ENCODE assay signal across 27 cellular contexts in the genomic region with DNA sequence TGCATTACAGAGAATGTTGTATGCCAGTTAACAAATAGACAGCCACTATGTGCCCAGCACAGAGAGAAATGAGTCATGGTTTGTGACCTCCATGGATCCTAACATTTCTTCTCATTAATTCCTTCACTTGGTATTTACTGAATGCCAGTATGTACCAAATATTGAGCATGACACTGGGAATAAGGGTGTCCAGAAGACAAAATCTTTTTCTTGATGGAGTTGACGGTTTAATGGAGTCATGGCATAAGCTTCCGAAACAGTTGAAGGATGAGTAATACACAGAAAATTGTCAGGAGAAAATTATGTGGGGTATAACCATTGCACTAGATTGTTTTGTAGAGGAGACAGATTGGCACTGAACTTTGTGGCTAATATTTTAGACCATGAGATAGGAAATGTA. TPM values are rescaled to one million over a fixed set of nuclear protein-coding genes. Genes with fewer than 3 reads are reported as not detected.
"Had no signal": no experiment of that assay in that cellular context is flagged by ENCODE, and none has a peak within 500 bp of the region (broad histone marks: within the 10 kb centered on the region; RNA-seq: fewer than 3 reads in every experiment).

No MANE protein-coding gene starts in this region.

- H3K27ac ChIP-seq: esophagus muscularis mucosa, heart right ventricle, lower lobe of right lung, neural progenitor cell, right atrium auricular region, suprapubic skin, tibial artery, upper lobe of right lung had no signal

- DNase-seq: activated CD4-positive, alpha-beta memory T cell treated with anti-CD3 and anti-CD28 coated beads, Interleukin-2, amount 10 ng/mL, durations not matched to agents 7 days and 5 days; activated CD4-positive, alpha-beta T cell treated with anti-CD3 and anti-CD28 coated beads for 1 hour; activated CD4-positive, alpha-beta T cell treated with anti-CD3 and anti-CD28 coated beads, Interleukin-2, amount 10 ng/mL, durations not matched to agents 7 days and 5 days; activated naive CD4-positive, alpha-beta T cell; activated T-cell treated with anti-CD3 and anti-CD28 coated beads, Interleukin-2, amount 50 U/mL, for 48 hours; anterior cingulate cortex; effector CD4-positive, alpha-beta T cell; foreskin melanocyte; heart right ventricle; lower lobe of right lung; mesendoderm; natural killer cell; occipital lobe; stimulated activated CD4-positive, alpha-beta T cell treated with anti-CD3 and anti-CD28 coated beads, Interleukin-15, amount 100 ng/mL, for 24 hours; stimulated activated CD4-positive, alpha-beta T cell treated with anti-CD3 and anti-CD28 coated beads, Interleukin-2, amount 100 ng/mL, for 24 hours; stimulated activated naive CD4-positive, alpha-beta T cell; T1000; tibial artery; upper lobe of right lung had no signal

- H3K4me1 ChIP-seq: esophagus muscularis mucosa, heart right ventricle, lower lobe of right lung, neural progenitor cell, right atrium auricular region, suprapubic skin, tibial artery, upper lobe of right lung had no signal

- FAIRE-seq: bronchial epithelial cell had no signal

- H3K27me3 ChIP-seq: esophagus muscularis mucosa, neural progenitor cell, right atrium auricular region, suprapubic skin, tibial artery, upper lobe of right lung had no signal

- H2AFZ ChIP-seq: neural progenitor cell had no signal

- H3K9me3 ChIP-seq: esophagus muscularis mucosa, heart right ventricle, lower lobe of right lung, right atrium auricular region, suprapubic skin, tibial artery, upper lobe of right lung had no signal

- ATAC-seq: heart right ventricle, left lobe of liver, lower lobe of right lung, natural killer cell, upper lobe of right lung, WTC11 had no signal

- H3K4me2 ChIP-seq: neural progenitor cell had no signal

- H3K36me3 ChIP-seq: esophagus muscularis mucosa, heart right ventricle, lower lobe of right lung, neural progenitor cell, right atrium auricular region, suprapubic skin, tibial artery, upper lobe of right lung had no signal

- H3K9ac ChIP-seq: neural progenitor cell had no signal

- H3K4me3 ChIP-seq: esophagus muscularis mucosa, heart right ventricle, lower lobe of right lung, neural progenitor cell, right atrium auricular region, suprapubic skin, tibial artery, upper lobe of right lung had no signal

RNA-seq across cellular contexts. Expression of a gene that starts 36.9 kb away (rescaled TPM):
- total RNA-seq: activated CD4-positive, alpha-beta memory T cell treated with anti-CD3 and anti-CD28 coated beads, Interleukin-2, amount 10 ng/mL, durations not matched to agents 7 days and 5 days; activated CD4-positive, alpha-beta T cell treated with anti-CD3 and anti-CD28 coated beads, Interleukin-2, amount 10 ng/mL, durations not matched to agents 7 days and 5 days; activated T-helper 2 cell treated with anti-CD3 and anti-CD28 coated beads, Interferon-gamma antibody, Interleukin-2, Interleukin-4, amounts not matched to agents 10 μg/mL and 5 μg/mL and 100 μg/mL, durations not matched to agents 14 hours and 24 hours and 36 hours; natural killer cell had no signal
